In genomic region chr2:105144128-105144940, GRCh38 we compare ENCODE assay signal across 8 cellular contexts.
A peak's percentile ranks its signal among the peaks of the same experiment; 100 is the strongest.
DNase-seq lines count a peak whose midpoint lies in the region; ATAC-seq, FAIRE-seq and TF ChIP-seq lines count a peak whose summit lies in the region.

No MANE protein-coding gene starts in this region.

- H3K4me2 ChIP-seq in A549: peak overlapping the region; percentile 93

- H3K36me3 Mint-ChIP-seq in activated T-helper 17 cell treated with anti-CD3 and anti-CD28 coated beads, Interleukin-2, amount 50 U/mL, for 72 hours (ENCODE audit: low read depth): no peaks in the 10 kb centered on the region
- no peaks in the 10 kb centered on the region for H3K36me3 Mint-ChIP-seq in mesothelial cell of epicardium

- WGBS in A549 (ENCODE audit: missing lambda C conversion rate): 43% methylated on average over 10 of the region's 66 CpGs

- POLR2A ChIA-PET in A549 (lab: Yijun Ruan, JAX): no interaction called here

- no peaks in the 10 kb centered on the region for H3K9me3 ChIP-seq in A549

- H3K4me3 Mint-ChIP-seq in activated T-helper 17 cell treated with anti-CD3 and anti-CD28 coated beads, Interleukin-2, amount 50 U/mL, for 72 hours: peak overlapping the region; percentile 69
- peak overlapping the region; percentile 74 for H3K4me3 Mint-ChIP-seq in mesothelial cell of epicardium

- peak overlapping the region; percentile 53 for H3K4me3 ChIP-seq in A549

- H3K27ac ChIP-seq in A549: peak overlapping the region in 1 of 2 experiments; percentile 76; a peak in 3 of 6 replicates

- no peak overlapping the region for H3K27ac Mint-ChIP-seq in activated T-helper 17 cell treated with anti-CD3 and anti-CD28 coated beads, Interleukin-2, amount 50 U/mL, for 72 hours
- no peak overlapping the region for H3K27ac Mint-ChIP-seq in mesothelial cell of epicardium

- no peak for TF ChIP-seq EP300 in A549 (IDR thresholded peaks at IDR 0.05)

- no peak for DNase-seq in A549 (ENCODE audit: low read depth in 1 of 2, low spot score in 1 of 2)
- DNase-seq in GM12892 (ENCODE audit: insufficient read length): peak; percentile 13
- DNase-seq in mesothelial cell of epicardium (ENCODE audit: low spot score in 2 of 2, unreplicated experiment in 2 of 2): no peak
- no peak for DNase-seq in left lobe of liver (ENCODE audit: low spot score)
- DNase-seq in globus pallidus (ENCODE audit: low spot score): no peak

- FAIRE-seq in A549 (lab: Jason Lieb, UNC): no peak
- no peak for FAIRE-seq in GM12892 (lab: Jason Lieb, UNC)

- ATAC-seq in A549: peak; percentile 12 to 18; a peak in 1 of 6 replicates
- ATAC-seq in activated T-helper 17 cell treated with anti-CD3 and anti-CD28 coated beads, Interleukin-2, amount 50 U/mL, for 72 hours (replicated peaks): no peak
- ATAC-seq in GM19023 (IDR thresholded peaks at IDR 0.05; ENCODE audit: unreplicated experiment): no peak
- ATAC-seq in GM19324 (IDR thresholded peaks at IDR 0.05; ENCODE audit: low FRiP score, unreplicated experiment): no peak
- ATAC-seq in left lobe of liver: no peak

- no peak for TF ChIP-seq CTCF in A549 (IDR thresholded peaks at IDR 0.05)
- TF ChIP-seq CTCF in mesothelial cell of epicardium (IDR thresholded peaks at IDR 0.05; ENCODE audit: unreplicated experiment): no peak

- no peaks in the 10 kb centered on the region for H3K9me3 Mint-ChIP-seq in activated T-helper 17 cell treated with anti-CD3 and anti-CD28 coated beads, Interleukin-2, amount 50 U/mL, for 72 hours
- H3K9me3 Mint-ChIP-seq in mesothelial cell of epicardium: no peaks in the 10 kb centered on the region

- TF ChIP-seq POLR2A in A549 (IDR thresholded peaks at IDR 0.05; ENCODE audit: low read length): no peak
- TF ChIP-seq POLR2A in GM12892 (IDR thresholded peaks at IDR 0.05; ENCODE audit: low read depth, low read length): no peak

- H3K4me1 ChIP-seq in A549: no peaks in the 10 kb centered on the region

- CTCF ChIA-PET in A549 (lab: Yijun Ruan, JAX): no interaction called here

- H3K27me3 Mint-ChIP-seq in activated T-helper 17 cell treated with anti-CD3 and anti-CD28 coated beads, Interleukin-2, amount 50 U/mL, for 72 hours: peaks cover 55% of the 10 kb centered on the region
- H3K27me3 Mint-ChIP-seq in mesothelial cell of epicardium (ENCODE audit: low read depth): peaks cover 46% of the 10 kb centered on the region

- no peak for TF ChIP-seq RAD21 in A549 (conservative IDR thresholded peaks at IDR 0.05 in 1 of 2, IDR thresholded peaks at IDR 0.05 in 1 of 2)

- H3K4me1 Mint-ChIP-seq in activated T-helper 17 cell treated with anti-CD3 and anti-CD28 coated beads, Interleukin-2, amount 50 U/mL, for 72 hours: peaks cover 5% of the 10 kb centered on the region
- H3K4me1 Mint-ChIP-seq in mesothelial cell of epicardium: peaks cover 14% of the 10 kb centered on the region

TF ChIP-seq in A549, 52 proteins besides CTCF, POLR2A, EP300 and RAD21:
- TF ChIP-seq TFCP2L1 (CRISPR knock-in tag; IDR thresholded peaks at IDR 0.05) (no peak), KDM5A (IDR thresholded peaks at IDR 0.05) (no peak), HES2 (IDR thresholded peaks at IDR 0.05) (no peak), CHD2 (IDR thresholded peaks at IDR 0.05; ENCODE audit: low read length, partially characterized antibody) (no peak), PHF8 (IDR thresholded peaks at IDR 0.05; ENCODE audit: borderline replicate concordance, low read depth) (no peak), GATA3 (IDR thresholded peaks at IDR 0.05; ENCODE audit: borderline replicate concordance) (no peak), JUNB (IDR thresholded peaks at IDR 0.05) (no peak), ZNF302 (CRISPR knock-in tag; IDR thresholded peaks at IDR 0.05) (no peak), HOXA7 (CRISPR knock-in tag; IDR thresholded peaks at IDR 0.05) (no peak)

Comparison
In these comparisons a context has a peak if more than half of its experiments do, and no peak if none do; other contexts are left out.
1. ATAC-seq: peak in A549 (2 of 2); none in activated T-helper 17 cell treated with anti-CD3 and anti-CD28 coated beads, Interleukin-2, amount 50 U/mL, for 72 hours (single experiment), GM19023 (single experiment), GM19324 (single experiment) and left lobe of liver (single experiment).